11 cellular contexts compared by ENCODE assay signal in genomic region chr14:75487155-75487671, GRCh38. TPM values are rescaled to one million over a fixed set of nuclear protein-coding genes. Genes with fewer than 3 reads are reported as not detected.
A peak's percentile ranks its signal among the peaks of the same experiment; 100 is the strongest.
DNase-seq lines count a peak whose midpoint lies in the region; ATAC-seq, FAIRE-seq and TF ChIP-seq lines count a peak whose summit lies in the region.
"Had no signal": no experiment of that assay in that cellular context is flagged by ENCODE, and none has a peak within 500 bp of the region (broad histone marks: within the 10 kb centered on the region; RNA-seq: fewer than 3 reads in every experiment).

No MANE protein-coding gene starts in this region.

- H3K4me3 ChIP-seq in pancreas (no peak overlapping the region), gastroesophageal sphincter (no peak overlapping the region)

- H3K27ac ChIP-seq in pancreas (no peak overlapping the region), gastroesophageal sphincter (no peak overlapping the region)

- H3K9me3 ChIP-seq in pancreas = no peaks in the 10 kb centered on the region
- H3K9me3 ChIP-seq in gastroesophageal sphincter = no peaks in the 10 kb centered on the region

- DNase-seq in AML-193 (lab: John Stamatoyannopoulos, UW) = peak; percentile 34 to 39
- peak; percentile 40 for DNase-seq in activated CD4-positive, alpha-beta memory T cell treated with anti-CD3 and anti-CD28 coated beads, Interleukin-2, amount 10 ng/mL, durations not matched to agents 7 days and 5 days
- DNase-seq in NCI-H1105 treated with DMSO at 0.1 percent for 48 hours (lab: John Stamatoyannopoulos, UW) = no peak
- DNase-seq in DMS153 (lab: John Stamatoyannopoulos, UW) = no peak
- DNase-seq in pancreas = no peak
- DNase-seq: nephron progenitor cell; stimulated activated naive CD4-positive, alpha-beta T cell had no signal

- TF ChIP-seq POLR2A in gastroesophageal sphincter (IDR thresholded peaks at IDR 0.05) = no peak

- no peak overlapping the region for H3K4me3 Mint-ChIP-seq in activated CD4-positive, alpha-beta memory T cell treated with anti-CD3 and anti-CD28 coated beads, Interleukin-2, amount 10 ng/mL, durations not matched to agents 7 days and 5 days
- H3K4me3 Mint-ChIP-seq: nephron progenitor cell had no signal

- no peaks in the 10 kb centered on the region for H3K27me3 ChIP-seq in pancreas
- H3K27me3 ChIP-seq in gastroesophageal sphincter = no peaks in the 10 kb centered on the region

- H3K36me3 Mint-ChIP-seq in activated CD4-positive, alpha-beta memory T cell treated with anti-CD3 and anti-CD28 coated beads, Interleukin-2, amount 10 ng/mL, durations not matched to agents 7 days and 5 days (ENCODE audit: low read depth) = no peaks in the 10 kb centered on the region

- peaks cover 6% of the 10 kb centered on the region for H3K9me3 Mint-ChIP-seq in activated CD4-positive, alpha-beta memory T cell treated with anti-CD3 and anti-CD28 coated beads, Interleukin-2, amount 10 ng/mL, durations not matched to agents 7 days and 5 days
- H3K9me3 Mint-ChIP-seq: IgD-negative memory B cell had no signal

- CTCF ChIA-PET in activated CD4-positive, alpha-beta memory T cell treated with anti-CD3 and anti-CD28 coated beads, Interleukin-2, amount 10 ng/mL, durations not matched to agents 7 days and 5 days (lab: Charles Lee) = interaction anchor here (0.6 to 4.0 kb wide), 23 partner anchors 8 to 353 kb away, joined by 3 to 41 read pairs (median 6); partner anchors contain the start of gene BATF

- H3K27ac Mint-ChIP-seq in activated CD4-positive, alpha-beta memory T cell treated with anti-CD3 and anti-CD28 coated beads, Interleukin-2, amount 10 ng/mL, durations not matched to agents 7 days and 5 days = peak overlapping the region; percentile 61
- H3K27ac Mint-ChIP-seq: nephron progenitor cell had no signal

- WGBS in pancreas, 2 donors = 67 to 71% methylated on average over 7 of the region's 7 CpGs
- 78 to 83% methylated on average over 7 of the region's 7 CpGs for WGBS in gastroesophageal sphincter (ENCODE audit: low coverage in 1 of 2), 2 donors

- H3K27me3 Mint-ChIP-seq in activated CD4-positive, alpha-beta memory T cell treated with anti-CD3 and anti-CD28 coated beads, Interleukin-2, amount 10 ng/mL, durations not matched to agents 7 days and 5 days = no peaks in the 10 kb centered on the region

- POLR2A ChIA-PET in activated CD4-positive, alpha-beta memory T cell treated with anti-CD3 and anti-CD28 coated beads, Interleukin-2, amount 10 ng/mL, durations not matched to agents 7 days and 5 days (lab: Charles Lee) = interaction anchor here (0.6 to 2.6 kb wide), 12 partner anchors 9 to 182 kb away, joined by 3 to 12 read pairs (median 5); partner anchors contain the start of genes BATF and JDP2

- no peak for FAIRE-seq in pancreas (lab: Jason Lieb, UNC)

- H3K36me3 ChIP-seq in pancreas (no peaks in the 10 kb centered on the region), gastroesophageal sphincter (no peaks in the 10 kb centered on the region)

- ATAC-seq in GM18870 (IDR thresholded peaks at IDR 0.05; ENCODE audit: unreplicated experiment) (peak; percentile 52), HG03103 (IDR thresholded peaks at IDR 0.05; ENCODE audit: low read depth, unreplicated experiment) (peak; percentile 61), pancreas (no peak), gastroesophageal sphincter (no peak)

- no peak for TF ChIP-seq CTCF in pancreas (IDR thresholded peaks at IDR 0.05)
- TF ChIP-seq CTCF in gastroesophageal sphincter (IDR thresholded peaks at IDR 0.05) = no peak

- H3K4me1 Mint-ChIP-seq in activated CD4-positive, alpha-beta memory T cell treated with anti-CD3 and anti-CD28 coated beads, Interleukin-2, amount 10 ng/mL, durations not matched to agents 7 days and 5 days = peaks cover 39% of the 10 kb centered on the region

- intact Hi-C loops in pancreas (cut with DNase I) = loop anchor here in 2 of 3 donors (5.0 to 10.0 kb wide), 2 partner anchors 180 to 182 kb away; no protein-coding TSS in a partner anchor

- TF ChIP-seq EP300 in gastroesophageal sphincter (IDR thresholded peaks at IDR 0.05) = no peak

- H3K4me1 ChIP-seq in pancreas = peaks cover 0 to 5% (median 0%) of the 10 kb centered on the region in 3 donors
- no peaks in the 10 kb centered on the region for H3K4me1 ChIP-seq in gastroesophageal sphincter

RNA-seq across cellular contexts. Expression of gene BATF, which starts 35.1 kb away (rescaled TPM):
- total RNA-seq in activated CD4-positive, alpha-beta memory T cell treated with anti-CD3 and anti-CD28 coated beads, Interleukin-2, amount 10 ng/mL, durations not matched to agents 7 days and 5 days = 10 to 100 TPM; 63.0 to 66.1 TPM
- total RNA-seq in pancreas = 1 to 10 TPM in 1 of 6 donors, under 1 TPM in 4, not detected in 1; 0.28 to 1.7 (median 0.63) TPM
- polyA plus RNA-seq in pancreas = 1 to 10 TPM; 1.2 to 1.7 TPM
- total RNA-seq in gastroesophageal sphincter = 10 to 100 TPM in 1 of 4 donors, 1 to 10 TPM in 3; 2.6 to 16.8 (median 3.2) TPM

RNA-seq across cellular contexts. Expression of gene JDP2, which starts 59.4 kb away (rescaled TPM):
- 1 to 10 TPM; 2.6 to 2.9 TPM for total RNA-seq in activated CD4-positive, alpha-beta memory T cell treated with anti-CD3 and anti-CD28 coated beads, Interleukin-2, amount 10 ng/mL, durations not matched to agents 7 days and 5 days
- total RNA-seq in pancreas = 10 to 100 TPM in 3 of 6 donors, 1 to 10 TPM in 3; 6.6 to 25.8 (median 9.7) TPM
- polyA plus RNA-seq in pancreas = 10 to 100 TPM; 12.5 to 13.1 TPM
- total RNA-seq in gastroesophageal sphincter = 10 to 100 TPM; 55.6 to 90.0 (median 70.8) TPM

Comparison
In these comparisons a context has a peak if more than half of its experiments do, and no peak if none do; other contexts are left out.
1. DNase-seq: peak in AML-193 (2 of 2) and activated CD4-positive, alpha-beta memory T cell treated with anti-CD3 and anti-CD28 coated beads, Interleukin-2, amount 10 ng/mL, durations not matched to agents 7 days and 5 days (single experiment); none in NCI-H1105 treated with DMSO at 0.1 percent for 48 hours (single experiment), DMS153 (single experiment) and pancreas (0 of 6).
2. ATAC-seq: peak in GM18870 (single experiment) and HG03103 (single experiment); none in pancreas (0 of 4) and gastroesophageal sphincter (single experiment).